10 cellular contexts compared by ENCODE assay signal in genomic region chr2:237235383-237236095, GRCh38.
DNase-seq lines count a peak whose midpoint lies in the region; ATAC-seq, FAIRE-seq and TF ChIP-seq lines count a peak whose summit lies in the region.
"Had no signal": no experiment of that assay in that cellular context is flagged by ENCODE, and none has a peak within 500 bp of the region (broad histone marks: within the 10 kb centered on the region; RNA-seq: fewer than 3 reads in every experiment).

No MANE protein-coding gene starts in this region.

- H3K79me2 ChIP-seq in smooth muscle cell (ENCODE audit: low read depth): no peaks in the 10 kb centered on the region
- H3K79me2 ChIP-seq in GM23338 (replicated peaks; ENCODE audit: insufficient read depth): no peaks in the 10 kb centered on the region

- H3K4me2 ChIP-seq in smooth muscle cell: peak overlapping the region; percentile 42
- no peak overlapping the region for H3K4me2 ChIP-seq in GM23338

- H3K9ac ChIP-seq in smooth muscle cell (ENCODE audit: low read depth): peak overlapping the region; percentile 76

- no peaks in the 10 kb centered on the region for H3K4me1 Mint-ChIP-seq in GM23338

- H3K36me3 ChIP-seq in smooth muscle cell (ENCODE audit: low read depth) (no peaks in the 10 kb centered on the region), GM23338 (ENCODE audit: insufficient read depth) (no peaks in the 10 kb centered on the region)

- H3K9me2 ChIP-seq in GM23338 (ENCODE audit: insufficient read depth): peaks cover 13% of the 10 kb centered on the region

- H4K20me1 ChIP-seq in smooth muscle cell (ENCODE audit: low read depth): no peaks in the 10 kb centered on the region
- H4K20me1 ChIP-seq in GM23338 (replicated peaks; ENCODE audit: insufficient read depth): no peaks in the 10 kb centered on the region

- TF ChIP-seq POLR2A in H54 (IDR thresholded peaks at IDR 0.05; ENCODE audit: low read depth, low read length): no peak

- H3F3A ChIP-seq in smooth muscle cell (ENCODE audit: low read depth): peaks cover 30% of the 10 kb centered on the region
- H3F3A ChIP-seq in GM23338 (replicated peaks; ENCODE audit: low read depth): no peaks in the 10 kb centered on the region

- H2AFZ ChIP-seq in smooth muscle cell (ENCODE audit: low read depth) (no peak overlapping the region), GM23338 (no peak overlapping the region)

- peaks cover 5% of the 10 kb centered on the region for H3K27me3 Mint-ChIP-seq in GM23338 (ENCODE audit: insufficient read depth, low read depth, poor library complexity)

- peak overlapping the region; percentile 98 for H3K27ac ChIP-seq in smooth muscle cell (ENCODE audit: low read depth)
- H3K27ac ChIP-seq in GM23338 (ENCODE audit: low read depth): no peak overlapping the region

- H3K4me3 ChIP-seq in smooth muscle cell: no peak overlapping the region
- no peak overlapping the region for H3K4me3 ChIP-seq in GM23338

- H3K9me3 ChIP-seq in smooth muscle cell (replicated peaks; ENCODE audit: low read depth): no peaks in the 10 kb centered on the region

- ATAC-seq in HG03097 (IDR thresholded peaks at IDR 0.05; ENCODE audit: low FRiP score, unreplicated experiment): no peak
- no peak for ATAC-seq in GM23338

- no peak for DNase-seq in H54 (ENCODE audit: insufficient read length, low spot score)
- DNase-seq in astrocyte of the hippocampus (ENCODE audit: low read depth, low spot score): peak; percentile 94
- DNase-seq in iris pigment epithelial cell (ENCODE audit: low read depth): peak; percentile 89
- no peak for DNase-seq in smooth muscle cell (lab: John Stamatoyannopoulos, UW; ENCODE audit: unreplicated experiment)
- no peak for DNase-seq in DMS79 (lab: John Stamatoyannopoulos, UW)
- no peak for DNase-seq in NCI-H748 treated with DMSO at 0.1 percent for 48 hours (lab: John Stamatoyannopoulos, UW)
- DNase-seq in GM23338 (ENCODE audit: low spot score): no peak
- DNase-seq: NCI-H1092 treated with DMSO at 0.1 percent for 48 hours, SHP77 had no signal

- FAIRE-seq in H54 (lab: Jason Lieb, UNC): peak; percentile 78

- H3K4me3 Mint-ChIP-seq in GM23338: no peak overlapping the region

- H3K36me3 Mint-ChIP-seq in GM23338 (ENCODE audit: low read depth): peaks cover under 1% of the 10 kb centered on the region

- H3K9me3 Mint-ChIP-seq in GM23338: peaks cover 13% of the 10 kb centered on the region

- no peak overlapping the region for H3K27ac Mint-ChIP-seq in GM23338

- TF ChIP-seq CTCF in smooth muscle cell (IDR thresholded peaks at IDR 0.05; ENCODE audit: borderline replicate concordance, insufficient read depth, poor library complexity, severe bottlenecking) (no peak), GM23338 (conservative IDR thresholded peaks at IDR 0.05; ENCODE audit: low read depth in 2 of 2) (no peak)

- H3K4me1 ChIP-seq in smooth muscle cell (ENCODE audit: low read depth): peaks cover 12% of the 10 kb centered on the region
- H3K4me1 ChIP-seq in GM23338 (ENCODE audit: insufficient read depth): no peaks in the 10 kb centered on the region

- H3K27me3 ChIP-seq in smooth muscle cell (ENCODE audit: low read depth) (no peaks in the 10 kb centered on the region), GM23338 (ENCODE audit: insufficient read depth) (no peaks in the 10 kb centered on the region)

- WGBS in smooth muscle cell (ENCODE audit: low lambda C conversion rate): 8% methylated on average over 6 of the region's 6 CpGs

TF ChIP-seq in GM23338, 12 proteins besides CTCF, POLR2A, EP300 and RAD21 (continues in another document):
- TF ChIP-seq JUNB (IDR thresholded peaks at IDR 0.05; ENCODE audit: unreplicated experiment) (no peak), POLR2AphosphoS5 (IDR thresholded peaks at IDR 0.05; ENCODE audit: low read depth) (no peak), EZH2 (IDR thresholded peaks at IDR 0.05; ENCODE audit: low read depth, unreplicated experiment) (no peak), ZNF331 (CRISPR knock-in tag; IDR thresholded peaks at IDR 0.05; ENCODE audit: low read depth) (no peak), EZH2phosphoT487 (IDR thresholded peaks at IDR 0.05; ENCODE audit: unreplicated experiment) (no peak), REST (IDR thresholded peaks at IDR 0.05; ENCODE audit: unreplicated experiment) (no peak), STAT1 (IDR thresholded peaks at IDR 0.05; ENCODE audit: unreplicated experiment) (no peak), NANOG (IDR thresholded peaks at IDR 0.05; ENCODE audit: borderline replicate concordance) (no peak), ZNF462 (CRISPR knock-in tag; IDR thresholded peaks at IDR 0.05) (no peak), ZNF114 (CRISPR knock-in tag; IDR thresholded peaks at IDR 0.05) (no peak)

Comparison
In these comparisons a context has a peak if more than half of its experiments do, and no peak if none do; other contexts are left out.
1. DNase-seq: peak in astrocyte of the hippocampus (single experiment) and iris pigment epithelial cell (single experiment); none in H54 (single experiment), smooth muscle cell (single experiment), DMS79 (single experiment), NCI-H748 treated with DMSO at 0.1 percent for 48 hours (single experiment) and GM23338 (single experiment).